1 cellular context compared by ENCODE assay signal in genomic region chr2:8643996-8644356, GRCh38.
TF ChIP-seq lines count a peak whose summit lies in the region.

No MANE protein-coding gene starts in this region.

TF ChIP-seq in K562, 482 proteins besides CTCF, POLR2A, EP300 and RAD21 (continued from another document):
- TF ChIP-seq ARID4B (CRISPR knock-in tag; IDR thresholded peaks at IDR 0.05) (no peak), RFX1 (IDR thresholded peaks at IDR 0.05) (no peak)
